Comparison of ENCODE assay signal across 18 cellular contexts in genomic region chr1:166197597-166197996, GRCh38. TPM values are rescaled to one million over a fixed set of nuclear protein-coding genes. Genes with fewer than 3 reads are reported as not detected.
DNase-seq lines count a peak whose midpoint lies in the region; ATAC-seq, FAIRE-seq and TF ChIP-seq lines count a peak whose summit lies in the region.
"Had no signal": no experiment of that assay in that cellular context is flagged by ENCODE, and none has a peak within 500 bp of the region (broad histone marks: within the 10 kb centered on the region; RNA-seq: fewer than 3 reads in every experiment).

No MANE protein-coding gene starts in this region.

- no peak for TF ChIP-seq POLR2A in body of pancreas (IDR thresholded peaks at IDR 0.05)

- ATAC-seq in Right ventricle myocardium superior (ENCODE audit: poor library complexity) (peak; percentile 53), body of pancreas (peak; percentile 74), left cardiac atrium (peak; percentile 19 to 96), GM21515 (IDR thresholded peaks at IDR 0.05; ENCODE audit: unreplicated experiment) (no peak), HG02588 (IDR thresholded peaks at IDR 0.05; ENCODE audit: unreplicated experiment) (no peak)
- ATAC-seq: GM23338, Panc1 had no signal

- H3K27ac ChIP-seq in right atrium auricular region (peak overlapping the region in 1 of 2 donors; percentile 38), body of pancreas (peak overlapping the region in 2 of 4 donors; percentile 62 to 71)
- H3K27ac ChIP-seq: C4-2B had no signal

- FAIRE-seq in frontal cortex (lab: Jason Lieb, UNC): no peak
- FAIRE-seq: G401.6, GM12892 had no signal

- no peak for TF ChIP-seq CTCF in right atrium auricular region (IDR thresholded peaks at IDR 0.05)
- TF ChIP-seq CTCF in body of pancreas (IDR thresholded peaks at IDR 0.05): no peak

- no peaks in the 10 kb centered on the region for H3K36me3 ChIP-seq in right atrium auricular region
- H3K36me3 ChIP-seq in body of pancreas (replicated peaks in 1 of 2; ENCODE audit: insufficient read depth in 1 of 2, low read depth in 2 of 2): no peaks in the 10 kb centered on the region

- H3K27me3 ChIP-seq in right atrium auricular region (no peaks in the 10 kb centered on the region), body of pancreas (no peaks in the 10 kb centered on the region)

- H3K9me3 ChIP-seq in right atrium auricular region (no peaks in the 10 kb centered on the region), body of pancreas (no peaks in the 10 kb centered on the region)

- no peak overlapping the region for H3K4me3 ChIP-seq in right atrium auricular region
- no peak overlapping the region for H3K4me3 ChIP-seq in body of pancreas
- H3K4me3 ChIP-seq: GM23338 had no signal

- WGBS in body of pancreas, 2 donors: 4 to 16% methylated on average over 1 of the region's 1 CpG

- intact Hi-C loops in Right ventricle myocardium superior (cut with DNase I): no loop called here
- intact Hi-C loops in body of pancreas (cut with DNase I): no loop called here
- intact Hi-C loops in left cardiac atrium (cut with DNase I): no loop called here

- no peak for DNase-seq in Right ventricle myocardium superior
- DNase-seq in right atrium auricular region (ENCODE audit: low spot score): no peak
- DNase-seq in body of pancreas: peak in 3 of 4 donors; percentile 15 to 59 (median 27)
- DNase-seq in left cardiac atrium: no peak
- peak; percentile 88 for DNase-seq in renal cortical epithelial cell (ENCODE audit: low read depth)
- no peak for DNase-seq in frontal cortex (ENCODE audit: low spot score in 2 of 2)
- DNase-seq: DMS79, NCI-H1092 treated with DMSO at 0.1 percent for 48 hours, NCI-H187, NCI-H2171, NCI-H774 had no signal

- H3K4me1 ChIP-seq in right atrium auricular region: peaks cover 0 to 6% of the 10 kb centered on the region in 2 donors
- peaks cover 11% of the 10 kb centered on the region for H3K4me1 ChIP-seq in body of pancreas

RNA-seq across cellular contexts. Expression of gene FAM78B, which starts 30.8 kb away (rescaled TPM):
- 4.2 TPM for total RNA-seq in Right ventricle myocardium superior
- 1 to 10 TPM; 1.8 to 2.9 TPM for total RNA-seq in right atrium auricular region
- 10 to 100 TPM in 1 of 2 donors, 1 to 10 TPM in 1; 2.9 to 14.5 TPM for total RNA-seq in body of pancreas
- total RNA-seq in left cardiac atrium: 10 to 100 TPM in 1 of 2 donors, 1 to 10 TPM in 1; 6.0 to 11.9 TPM
- total RNA-seq in renal cortical epithelial cell: 0.25 TPM in 1 of 2 replicates, not detected in the other
- 4.1 TPM for total RNA-seq in frontal cortex

Comparison
In these comparisons a context has a peak if more than half of its experiments do, and no peak if none do; other contexts are left out.
1. ATAC-seq: peak in Right ventricle myocardium superior (single experiment), body of pancreas (single experiment) and left cardiac atrium (2 of 2); none in GM21515 (single experiment) and HG02588 (single experiment).
2. DNase-seq: peak in body of pancreas (3 of 4) and renal cortical epithelial cell (single experiment); none in Right ventricle myocardium superior (single experiment), right atrium auricular region (single experiment), left cardiac atrium (single experiment) and frontal cortex (0 of 2).